ENCODE assay signal across 12 cellular contexts in the genomic region with DNA sequence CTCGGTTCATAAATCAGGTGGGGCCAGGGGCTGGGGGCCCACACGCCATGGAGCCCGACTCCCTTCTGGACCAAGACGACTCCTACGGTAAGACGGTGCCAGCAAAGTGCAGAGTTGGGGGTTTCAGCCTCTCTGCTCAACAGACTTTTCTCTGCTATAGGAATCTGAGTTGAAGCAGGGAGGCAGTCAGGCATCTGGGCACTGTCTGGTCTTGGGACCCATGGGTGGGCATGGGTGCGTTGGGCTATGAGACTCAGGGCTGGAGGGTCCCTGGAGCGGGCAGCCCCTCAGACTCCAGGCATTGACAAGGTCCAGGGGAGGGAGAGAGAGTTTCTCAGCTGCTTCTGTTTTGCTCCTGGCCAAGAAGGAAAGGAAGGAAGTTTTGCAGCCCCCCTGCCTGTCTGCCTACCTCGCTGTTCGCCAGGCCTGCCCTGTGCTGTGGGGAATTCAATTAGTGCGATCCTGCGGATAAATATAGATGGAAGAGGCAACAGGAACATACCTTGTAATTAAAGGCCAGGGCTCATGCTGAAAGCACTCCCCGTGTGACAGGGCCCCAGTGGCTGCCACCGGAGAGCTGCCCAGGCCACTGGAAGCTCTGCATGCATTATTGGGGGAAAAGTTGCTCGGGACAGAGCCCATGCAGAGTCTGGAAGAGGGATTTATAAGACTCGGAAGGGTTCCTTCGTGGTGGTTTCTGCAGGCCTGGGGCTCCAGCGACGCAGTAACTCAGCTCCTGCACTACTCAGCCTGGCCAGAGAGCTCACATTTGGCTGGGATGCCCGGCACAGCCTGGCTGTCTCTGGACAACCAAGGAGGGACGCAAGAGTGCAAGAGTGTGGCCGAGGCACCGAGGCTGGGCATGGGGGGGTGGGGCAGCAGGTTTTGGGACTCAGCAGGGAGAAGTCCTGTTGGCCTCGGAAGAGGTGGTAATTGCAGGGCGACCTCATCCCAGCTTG.
DNase-seq lines count a peak whose midpoint lies in the region; ATAC-seq and TF ChIP-seq lines count a peak whose summit lies in the region.
"Had no signal": no experiment of that assay in that cellular context is flagged by ENCODE, and none has a peak within 500 bp of the region (broad histone marks: within the 10 kb centered on the region; RNA-seq: fewer than 3 reads in every experiment).

No MANE protein-coding gene starts in this region.

- no peak overlapping the region for H3K4me2 ChIP-seq in PC-9

- H3K36me3 ChIP-seq in ascending aorta (no peaks in the 10 kb centered on the region), cardiac muscle cell (no peaks in the 10 kb centered on the region), PC-9 (ENCODE audit: low read depth) (no peaks in the 10 kb centered on the region)

- CTCF ChIA-PET in PC-9 (lab: Charles Lee), result interaction anchor here (0.5 kb wide), 1 partner anchor 703 kb away, joined by 3 read pairs; no protein-coding TSS in a partner anchor

- peaks cover 16% of the 10 kb centered on the region for H3K27me3 Mint-ChIP-seq in activated T-helper 17 cell treated with anti-CD3 and anti-CD28 coated beads, Interleukin-2, amount 50 U/mL, for 72 hours

- no peak overlapping the region for H3K27ac Mint-ChIP-seq in activated T-helper 17 cell treated with anti-CD3 and anti-CD28 coated beads, Interleukin-2, amount 50 U/mL, for 72 hours
- H3K27ac Mint-ChIP-seq: progenitor cell of endocrine pancreas had no signal

- no peaks in the 10 kb centered on the region for H3K36me3 Mint-ChIP-seq in activated T-helper 17 cell treated with anti-CD3 and anti-CD28 coated beads, Interleukin-2, amount 50 U/mL, for 72 hours (ENCODE audit: low read depth)

- no peaks in the 10 kb centered on the region for H3K9me2 ChIP-seq in PC-9 (ENCODE audit: insufficient read depth)

- peaks cover 25% of the 10 kb centered on the region for H3F3A ChIP-seq in PC-9 (ENCODE audit: insufficient read depth, low read depth)

- H3K9me3 Mint-ChIP-seq in activated T-helper 17 cell treated with anti-CD3 and anti-CD28 coated beads, Interleukin-2, amount 50 U/mL, for 72 hours, result no peaks in the 10 kb centered on the region

- DNase-seq in AG10803 (ENCODE audit: low read depth) (no peak), ascending aorta (ENCODE audit: low spot score in 2 of 2) (no peak), cardiac muscle cell (ENCODE audit: low read depth in 1 of 2, low spot score in 1 of 2) (peak; percentile 17 to 29), posterior vena cava (ENCODE audit: low spot score) (peak; percentile 86), PC-9 (no peak), NCI-H345 treated with DMSO at 0.1 percent for 48 hours (lab: John Stamatoyannopoulos, UW; ENCODE audit: unreplicated experiment) (no peak)
- DNase-seq: KG1; stimulated activated CD8-positive, alpha-beta memory T cell treated with anti-CD3 and anti-CD28 coated beads, Interleukin-4, amount 100 ng/mL, for 48 hours had no signal

- no peak overlapping the region for H3K4me3 Mint-ChIP-seq in activated T-helper 17 cell treated with anti-CD3 and anti-CD28 coated beads, Interleukin-2, amount 50 U/mL, for 72 hours

- H3K27me3 ChIP-seq in ascending aorta, result no peaks in the 10 kb centered on the region
- no peaks in the 10 kb centered on the region for H3K27me3 ChIP-seq in cardiac muscle cell
- no peaks in the 10 kb centered on the region; the same call in 1 of the 2 replicates for H3K27me3 ChIP-seq in PC-9 (ENCODE audit: insufficient read depth, low read depth)

- TF ChIP-seq CTCF in AG10803 (conservative IDR thresholded peaks at IDR 0.05; ENCODE audit: low read length), result peak; percentile 19
- TF ChIP-seq CTCF in ascending aorta (IDR thresholded peaks at IDR 0.05), result no peak
- no peak for TF ChIP-seq CTCF in cardiac muscle cell (IDR thresholded peaks at IDR 0.05; ENCODE audit: low read depth, low read length)
- no peak for TF ChIP-seq CTCF in PC-9 (conservative IDR thresholded peaks at IDR 0.05)

- intact Hi-C loops in ascending aorta (cut with DNase I) (loop anchor here (5.0 kb wide), 1 partner anchor 85 kb away; the partner anchor contains the start of gene DAB2IP), posterior vena cava (cut with DNase I) (loop anchor here in 1 of 2 donors (5.0 kb wide), 1 partner anchor 35 kb away; no protein-coding TSS in a partner anchor), PC-9 (cut with micrococcal nuclease; ENCODE audit: unreplicated experiment) (no loop called here)

- POLR2A ChIA-PET in PC-9 (lab: Charles Lee; ENCODE audit: unreplicated experiment), result interaction anchor here (0.8 kb wide), 1 partner anchor 380 kb away, joined by 7 read pairs; no protein-coding TSS in a partner anchor

- H4K20me1 ChIP-seq in PC-9 (ENCODE audit: insufficient read depth), result no peaks in the 10 kb centered on the region

- H3K4me3 ChIP-seq in AG10803 (ENCODE audit: low read length) (peak overlapping the region; percentile 46), ascending aorta (peak overlapping the region; percentile 36 to 67), cardiac muscle cell (no peak overlapping the region), PC-9 (no peak overlapping the region)

- H3K27ac ChIP-seq in ascending aorta, result peak overlapping the region; percentile 68 to 87
- H3K27ac ChIP-seq in cardiac muscle cell, result peak overlapping the region; percentile 40
- no peak overlapping the region for H3K27ac ChIP-seq in PC-9
- H3K27ac ChIP-seq: C4-2B had no signal

- H2AFZ ChIP-seq in PC-9, result no peak overlapping the region

- no TSS peak for BruUV-seq in PC-9 (replicated peaks; lab: Mats Ljungman, UMichigan)

- peaks cover 21 to 35% of the 10 kb centered on the region in 2 donors for H3K4me1 ChIP-seq in ascending aorta
- peaks cover 20% of the 10 kb centered on the region for H3K4me1 ChIP-seq in cardiac muscle cell (ENCODE audit: low read depth)
- peaks cover 15% of the 10 kb centered on the region for H3K4me1 ChIP-seq in PC-9 (replicated peaks; ENCODE audit: insufficient read depth)

- H3K9me3 ChIP-seq in ascending aorta (no peaks in the 10 kb centered on the region), cardiac muscle cell (ENCODE audit: low read depth) (no peaks in the 10 kb centered on the region), PC-9 (ENCODE audit: insufficient read depth, low read depth) (no peaks in the 10 kb centered on the region)

- H3K4me1 Mint-ChIP-seq in activated T-helper 17 cell treated with anti-CD3 and anti-CD28 coated beads, Interleukin-2, amount 50 U/mL, for 72 hours, result no peaks in the 10 kb centered on the region

- H3K79me2 ChIP-seq in PC-9 (ENCODE audit: low read depth), result no peaks in the 10 kb centered on the region

- ATAC-seq in activated T-helper 17 cell treated with anti-CD3 and anti-CD28 coated beads, Interleukin-2, amount 50 U/mL, for 72 hours (replicated peaks), result no peak
- ATAC-seq in GM21390 (IDR thresholded peaks at IDR 0.05; ENCODE audit: unreplicated experiment), result no peak

Comparison
In these comparisons a context has a peak if more than half of its experiments do, and no peak if none do; other contexts are left out.
1. DNase-seq: peak in cardiac muscle cell (2 of 2) and posterior vena cava (single experiment); none in AG10803 (single experiment), ascending aorta (0 of 2), PC-9 (0 of 2) and NCI-H345 treated with DMSO at 0.1 percent for 48 hours (single experiment).
2. H3K4me3 ChIP-seq: peak in AG10803 (single experiment) and ascending aorta (2 of 2); none in cardiac muscle cell (single experiment) and PC-9 (single experiment).